In genomic region chr1:200973937-200974657, GRCh38 we compare ENCODE assay signal across 26 cellular contexts. TPM values are rescaled to one million over a fixed set of nuclear protein-coding genes. Genes with fewer than 3 reads are reported as not detected.
A peak's percentile ranks its signal among the peaks of the same experiment; 100 is the strongest.
DNase-seq lines count a peak whose midpoint lies in the region; ATAC-seq and TF ChIP-seq lines count a peak whose summit lies in the region.
"Had no signal": no experiment of that assay in that cellular context is flagged by ENCODE, and none has a peak within 500 bp of the region (broad histone marks: within the 10 kb centered on the region; RNA-seq: fewer than 3 reads in every experiment).

No MANE protein-coding gene starts in this region.

- H3K36me3 Mint-ChIP-seq in activated naive CD4-positive, alpha-beta T cell treated with anti-CD3 and anti-CD28 coated beads, Interleukin-2, amount 50 U/mL, for 72 hours, result peaks cover under 1 to 11% of the 10 kb centered on the region in 2 donors
- peaks cover 64% of the 10 kb centered on the region for H3K36me3 Mint-ChIP-seq in effector memory CD8-positive, alpha-beta T cell (ENCODE audit: insufficient read depth)

- H3K27me3 ChIP-seq in NT2/D1 (ENCODE audit: insufficient read depth, insufficient read length) (no peaks in the 10 kb centered on the region), lower lobe of right lung (ENCODE audit: low read depth) (no peaks in the 10 kb centered on the region)
- H3K27me3 ChIP-seq: BLaER1, breast epithelium, spleen, upper lobe of left lung had no signal

- peak in 1 of 2 donors; percentile 12 for ATAC-seq in activated naive CD4-positive, alpha-beta T cell treated with anti-CD3 and anti-CD28 coated beads, Interleukin-2, amount 50 U/mL, for 72 hours
- no peak for ATAC-seq in lower lobe of right lung
- no peak for ATAC-seq in effector memory CD8-positive, alpha-beta T cell (replicated peaks)
- ATAC-seq: activated T-cell treated with anti-CD3 and anti-CD28 coated beads, Interleukin-2, amount 50 U/mL, for 72 hours; right cardiac atrium; WTC11 had no signal

- no peak overlapping the region for H3K4me3 Mint-ChIP-seq in effector memory CD8-positive, alpha-beta T cell
- H3K4me3 Mint-ChIP-seq: activated CD4-positive, alpha-beta T cell treated with anti-CD3 and anti-CD28 coated beads, Interleukin-2, amount 10 ng/mL, durations not matched to agents 7 days and 5 days; activated T-cell treated with anti-CD3 and anti-CD28 coated beads, Interleukin-2, amount 50 U/mL, for 72 hours; nephron; WTC11 had no signal

- DNase-seq in activated naive CD4-positive, alpha-beta T cell treated with anti-CD3 and anti-CD28 coated beads, Interleukin-2, amount 50 U/mL, for 72 hours (ENCODE audit: low spot score in 2 of 2), result no peak
- DNase-seq in activated naive CD4-positive, alpha-beta T cell treated with Interleukin-2 at 50 U/mL for 16 hours, result no peak
- no peak for DNase-seq in NT2/D1 (ENCODE audit: low read depth, low spot score)
- peak; percentile 31 for DNase-seq in lower lobe of right lung
- DNase-seq in stimulated activated CD4-positive, alpha-beta T cell treated with anti-CD3 and anti-CD28 coated beads, Interleukin-4, amount 100 ng/mL, for 24 hours, result no peak
- DNase-seq in effector memory CD8-positive, alpha-beta T cell, result no peak
- no peak for DNase-seq in SHP77 treated with DMSO at 0.1 percent for 48 hours (lab: John Stamatoyannopoulos, UW)
- DNase-seq: activated CD4-positive, alpha-beta T cell treated with anti-CD3 and anti-CD28 coated beads, Interleukin-2, amount 10 ng/mL, durations not matched to agents 7 days and 5 days; activated naive CD4-positive, alpha-beta T cell treated with anti-CD3 and anti-CD28 coated beads, Interleukin-2, amount 50 U/mL, for 16 hours; activated T-cell treated with anti-CD3 and anti-CD28 coated beads, Interleukin-2, amount 50 U/mL, for 72 hours; amygdala; EL; glutamatergic neuron; islet precursor cell; NCI-H187; NCI-H446 treated with DMSO at 0.1 percent for 48 hours; NK-92 treated with Interleukin-12 subunit alpha and Interleukin-12 subunit beta, amount 100 ng/mL, for 24 hours; right cardiac atrium; spleen; SW 1271; upper lobe of left lung had no signal

- no peak overlapping the region for H3K4me3 ChIP-seq in NT2/D1 (ENCODE audit: insufficient read length, low read depth)
- H3K4me3 ChIP-seq in lower lobe of right lung, result no peak overlapping the region
- H3K4me3 ChIP-seq: BLaER1, breast epithelium, spleen, upper lobe of left lung had no signal

- H3K27ac Mint-ChIP-seq in activated naive CD4-positive, alpha-beta T cell treated with anti-CD3 and anti-CD28 coated beads, Interleukin-2, amount 50 U/mL, for 72 hours, result peak overlapping the region; percentile 3 to 32
- H3K27ac Mint-ChIP-seq in effector memory CD8-positive, alpha-beta T cell, result peak overlapping the region in 1 of 2 donors; percentile 73
- H3K27ac Mint-ChIP-seq: activated CD4-positive, alpha-beta T cell treated with anti-CD3 and anti-CD28 coated beads, Interleukin-2, amount 10 ng/mL, durations not matched to agents 7 days and 5 days; activated T-cell treated with anti-CD3 and anti-CD28 coated beads, Interleukin-2, amount 50 U/mL, for 72 hours; nephron; WTC11 had no signal

- no peaks in the 10 kb centered on the region for H3K9me3 Mint-ChIP-seq in activated naive CD4-positive, alpha-beta T cell treated with anti-CD3 and anti-CD28 coated beads, Interleukin-2, amount 50 U/mL, for 72 hours
- H3K9me3 Mint-ChIP-seq in effector memory CD8-positive, alpha-beta T cell, result no peaks in the 10 kb centered on the region
- H3K9me3 Mint-ChIP-seq: activated CD4-positive, alpha-beta T cell treated with anti-CD3 and anti-CD28 coated beads, Interleukin-2, amount 10 ng/mL, durations not matched to agents 7 days and 5 days; activated T-cell treated with anti-CD3 and anti-CD28 coated beads, Interleukin-2, amount 50 U/mL, for 72 hours; nephron; WTC11 had no signal

- H3K9ac ChIP-seq in NT2/D1 (ENCODE audit: insufficient read length, low read depth), result peak overlapping the region; percentile 42
- H3K9ac ChIP-seq: BLaER1 had no signal

- H3K36me3 ChIP-seq in NT2/D1 (ENCODE audit: insufficient read depth, insufficient read length, low read length) (no peaks in the 10 kb centered on the region), lower lobe of right lung (peaks cover 9% of the 10 kb centered on the region)
- H3K36me3 ChIP-seq: breast epithelium had no signal

- H3K9me3 ChIP-seq in NT2/D1 (ENCODE audit: insufficient read depth, low read length) (no peaks in the 10 kb centered on the region), lower lobe of right lung (no peaks in the 10 kb centered on the region)
- H3K9me3 ChIP-seq: BLaER1, breast epithelium, spleen, upper lobe of left lung had no signal

- intact Hi-C loops in lower lobe of right lung (cut with DNase I), result loop anchor here (5.0 kb wide), 1 partner anchor 68 kb away; no protein-coding TSS in a partner anchor

- H3K4me1 Mint-ChIP-seq in effector memory CD8-positive, alpha-beta T cell (ENCODE audit: low read depth in 2 of 2), result peaks cover 13 to 15% of the 10 kb centered on the region in 2 donors
- H3K4me1 Mint-ChIP-seq: activated CD4-positive, alpha-beta T cell treated with anti-CD3 and anti-CD28 coated beads, Interleukin-2, amount 10 ng/mL, durations not matched to agents 7 days and 5 days; WTC11 had no signal

- no peak overlapping the region for H3K27ac ChIP-seq in lower lobe of right lung
- H3K27ac ChIP-seq: breast epithelium, epithelial cell of prostate, spleen, upper lobe of left lung had no signal

- H3K27me3 Mint-ChIP-seq in effector memory CD8-positive, alpha-beta T cell, result no peaks in the 10 kb centered on the region
- H3K27me3 Mint-ChIP-seq: activated CD4-positive, alpha-beta T cell treated with anti-CD3 and anti-CD28 coated beads, Interleukin-2, amount 10 ng/mL, durations not matched to agents 7 days and 5 days had no signal

- H3K4me1 ChIP-seq in NT2/D1 (ENCODE audit: insufficient read depth, insufficient read length), result peaks cover 19% of the 10 kb centered on the region
- H3K4me1 ChIP-seq in lower lobe of right lung, result peaks cover 7% of the 10 kb centered on the region
- H3K4me1 ChIP-seq: breast epithelium had no signal

- TF ChIP-seq CTCF in lower lobe of right lung (IDR thresholded peaks at IDR 0.05), result no peak

RNA-seq across cellular contexts. Expression of gene KIF21B, which starts 49.4 kb away (rescaled TPM):
- 10 to 100 TPM; 55.9 to 58.1 TPM for total RNA-seq in activated naive CD4-positive, alpha-beta T cell treated with anti-CD3 and anti-CD28 coated beads, Interleukin-2, amount 50 U/mL, for 72 hours
- total RNA-seq in lower lobe of right lung, result 4.7 TPM
